Comparison of ENCODE assay signal across 15 cellular contexts in genomic region chr9:73050887-73051550, GRCh38.
DNase-seq lines count a peak whose midpoint lies in the region; ATAC-seq, FAIRE-seq and TF ChIP-seq lines count a peak whose summit lies in the region.
"Had no signal": no experiment of that assay in that cellular context is flagged by ENCODE, and none has a peak within 500 bp of the region (broad histone marks: within the 10 kb centered on the region; RNA-seq: fewer than 3 reads in every experiment).

No MANE protein-coding gene starts in this region.

- TF ChIP-seq POLR2A in K562 (conservative IDR thresholded peaks at IDR 0.05) = no peak
- peak; percentile 16 for TF ChIP-seq POLR2A in right lobe of liver (IDR thresholded peaks at IDR 0.05)

- peak overlapping the region; percentile 65 for H2AFZ ChIP-seq in K562 (ENCODE audit: low read depth, low read length)

- H4K20me1 ChIP-seq in K562 (replicated peaks; ENCODE audit: control insufficient read depth, insufficient read depth, low read length) = no peaks in the 10 kb centered on the region

- POLR2A ChIA-PET in K562 (lab: Yijun Ruan, JAX) = interaction anchor here (0.7 to 1.6 kb wide), 2 partner anchors 8 to 331 kb away, joined by 3 to 4 read pairs; no protein-coding TSS in a partner anchor

- H3K9me3 ChIP-seq in HUES6 (ENCODE audit: control insufficient read depth, insufficient read depth, low read depth, low read length) (no peaks in the 10 kb centered on the region), K562 (replicated peaks; ENCODE audit: control insufficient read depth, insufficient read depth, low read depth, low read length) (no peaks in the 10 kb centered on the region), right lobe of liver (no peaks in the 10 kb centered on the region)
- H3K9me3 ChIP-seq: body of pancreas, Caco-2 had no signal

- H3K4me3 ChIP-seq in HUES6 (ENCODE audit: low read depth, low read length) = 0 out of 2 replicates have a peak overlapping the region, but pooled peaks have one; percentile 0
- no peak overlapping the region for H3K4me3 ChIP-seq in K562
- H3K4me3 ChIP-seq in right lobe of liver = no peak overlapping the region
- H3K4me3 ChIP-seq: body of pancreas had no signal

- H3K4me1 ChIP-seq in HUES6 (ENCODE audit: control insufficient read depth, insufficient read depth, low read length) = peaks cover 26% of the 10 kb centered on the region
- H3K4me1 ChIP-seq in K562 (replicated peaks in 1 of 2; ENCODE audit: control insufficient read depth in 2 of 2, insufficient read depth in 2 of 2, low read length in 2 of 2) = no peaks in the 10 kb centered on the region; a peak in 1 of 5 replicates
- peaks cover 0 to 30% (median 12%) of the 10 kb centered on the region in 4 donors for H3K4me1 ChIP-seq in right lobe of liver
- H3K4me1 ChIP-seq: body of pancreas, Caco-2 had no signal

- no peaks in the 10 kb centered on the region for H3K9me1 ChIP-seq in K562 (ENCODE audit: control insufficient read depth, insufficient read depth, low read length)

- in situ Hi-C loops in K562 (cut with MboI) = no loop called here

- H3K9ac ChIP-seq in HUES6 (ENCODE audit: low read length) (no peak overlapping the region), K562 (ENCODE audit: insufficient read depth in 1 of 2, low read depth in 2 of 2, low read length in 2 of 2) (no peak overlapping the region)

- WGBS in K562 (ENCODE audit: insufficient coverage, low coverage, missing lambda C conversion rate) = 47% methylated on average over 7 of the region's 7 CpGs
- WGBS in right lobe of liver (ENCODE audit: insufficient coverage, low coverage, low lambda C conversion rate, missing lambda C conversion rate) = 26% methylated on average over 7 of the region's 7 CpGs

- TF ChIP-seq CTCF in K562 (IDR thresholded peaks at IDR 0.05 in 2 of 3, conservative IDR thresholded peaks at IDR 0.05 in 1 of 3; ENCODE audit: insufficient read depth in 2 of 3, low read depth in 1 of 3, low read length in 3 of 3) (no peak), right lobe of liver (IDR thresholded peaks at IDR 0.05) (no peak)

- no peak for FAIRE-seq in K562 (lab: Jason Lieb, UNC)

- TF ChIP-seq RAD21 in K562 (CRISPR knock-in tag; conservative IDR thresholded peaks at IDR 0.05 in 1 of 2, IDR thresholded peaks at IDR 0.05 in 1 of 2) = no peak

- ATAC-seq in K562 (peak; percentile 73; the same call in 2 of the 3 replicates), right lobe of liver (peak; percentile 91 to 98 (median 97)), GM19023 (IDR thresholded peaks at IDR 0.05; ENCODE audit: unreplicated experiment) (no peak), GM18511 (IDR thresholded peaks at IDR 0.05; ENCODE audit: unreplicated experiment) (no peak)
- ATAC-seq: activated CD8-positive, alpha-beta memory T cell treated with anti-CD3 and anti-CD28 coated beads, Interleukin-2, amount 10 ng/mL, durations not matched to agents 7 days and 5 days; body of pancreas had no signal

- no peaks in the 10 kb centered on the region for H3K27me3 ChIP-seq in HUES6 (ENCODE audit: control insufficient read depth, insufficient read depth, low read length)
- H3K27me3 ChIP-seq in K562 (ENCODE audit: control insufficient read depth in 2 of 2, insufficient read depth in 2 of 2, low read length in 2 of 2) = no peaks in the 10 kb centered on the region
- H3K27me3 ChIP-seq in right lobe of liver = no peaks in the 10 kb centered on the region
- H3K27me3 ChIP-seq: body of pancreas had no signal

- peak overlapping the region; percentile 22; the same call in 1 of the 2 replicates for H3K27ac ChIP-seq in HUES6 (ENCODE audit: low read depth, low read length)
- no peak overlapping the region for H3K27ac ChIP-seq in K562 (ENCODE audit: extremely low read depth, low read depth, low read length)
- H3K27ac ChIP-seq in right lobe of liver = peak overlapping the region; percentile 23 to 66 (median 57)
- H3K27ac ChIP-seq: body of pancreas, dorsolateral prefrontal cortex had no signal

- H3K4me2 ChIP-seq in K562 (ENCODE audit: insufficient read depth, low read length) = no peak overlapping the region

- intact Hi-C loops in K562 (cut with micrococcal nuclease) (no loop called here), right lobe of liver (cut with DNase I) (no loop called here)

- CTCF ChIA-PET in K562 (lab: Yijun Ruan, JAX; ENCODE audit: low intra/inter-chr PET ratio) = no interaction called here

- H3K36me3 ChIP-seq in HUES6 (ENCODE audit: control insufficient read depth, insufficient read depth, low read length) (no peaks in the 10 kb centered on the region), K562 (ENCODE audit: control insufficient read depth, insufficient read depth, low read length) (no peaks in the 10 kb centered on the region), right lobe of liver (no peaks in the 10 kb centered on the region)

- DNase-seq in DMS53 (lab: John Stamatoyannopoulos, UW) = peak; percentile 60
- DNase-seq in K562 (ENCODE audit: extremely low read depth in 1 of 4, low spot score in 3 of 4) = no peak
- DNase-seq in right lobe of liver = peak; percentile 62 to 78 (median 78)
- no peak for DNase-seq in hypothalamus (lab: John Stamatoyannopoulos, UW)
- no peak for DNase-seq in COLO829 (ENCODE audit: low spot score)
- DNase-seq: activated B cell treated with CpG ODN at 0.5 μM for 24 hours; activated CD8-positive, alpha-beta memory T cell treated with anti-CD3 and anti-CD28 coated beads, Interleukin-2, amount 10 ng/mL, durations not matched to agents 7 days and 5 days; activated naive CD4-positive, alpha-beta T cell treated with Interleukin-2 at 50 U/mL for 16 hours; Caco-2; dorsolateral prefrontal cortex; NCI-H2029 had no signal

- BruUV-seq in K562 (replicated peaks; lab: Mats Ljungman, UMichigan) = no TSS peak

- no peak; the same call in 1 of the 2 replicates for TF ChIP-seq EP300 in K562 (IDR thresholded peaks at IDR 0.05; ENCODE audit: low read length)

- H3K79me2 ChIP-seq in K562 (ENCODE audit: control insufficient read depth, insufficient read depth, low read length) = no peaks in the 10 kb centered on the region

TF ChIP-seq in K562, 482 proteins besides CTCF, POLR2A, EP300 and RAD21 (continues in another document):
- peak; percentile 81 for TF ChIP-seq ZBTB40 (IDR thresholded peaks at IDR 0.05)
- no peak for TF ChIP-seq ZBTB40 (CRISPR knock-in tag; IDR thresholded peaks at IDR 0.05)
- TF ChIP-seq ZNF384 (IDR thresholded peaks at IDR 0.05; ENCODE audit: low read depth, low read length) = peak; percentile 40; the same call in 1 of the 2 replicates
- no peak for TF ChIP-seq FIP1L1 (IDR thresholded peaks at IDR 0.05; ENCODE audit: low read depth, low read length, poor library complexity, severe bottlenecking)

Comparison
In these comparisons a context has a peak if more than half of its experiments do, and no peak if none do; other contexts are left out.
1. DNase-seq: peak in DMS53 (single experiment) and right lobe of liver (3 of 3); none in K562 (0 of 4), hypothalamus (0 of 51) and COLO829 (single experiment).
2. ATAC-seq: peak in K562 (single experiment) and right lobe of liver (4 of 4); none in GM19023 (single experiment) and GM18511 (single experiment).